ENCODE assay signal across 21 cellular contexts in genomic region chr6:2441881-2442475, GRCh38.
DNase-seq lines count a peak whose midpoint lies in the region; ATAC-seq, FAIRE-seq and TF ChIP-seq lines count a peak whose summit lies in the region.
"Had no signal": no experiment of that assay in that cellular context is flagged by ENCODE, and none has a peak within 500 bp of the region (broad histone marks: within the 10 kb centered on the region; RNA-seq: fewer than 3 reads in every experiment).

No MANE protein-coding gene starts in this region.

- CTCF ChIA-PET in HepG2 (lab: Yijun Ruan, JAX; ENCODE audit: low intra/inter-chr PET ratio, low total read pairs), result no interaction called here

- TF ChIP-seq EP300 in HepG2 (IDR thresholded peaks at IDR 0.05; ENCODE audit: low read depth in 2 of 2, low read length in 2 of 2), result no peak
- TF ChIP-seq EP300 in HepG2 (CRISPR knock-in tag; IDR thresholded peaks at IDR 0.05; ENCODE audit: borderline replicate concordance), result no peak

- no peak for TF ChIP-seq RAD21 in HepG2 (CRISPR knock-in tag; IDR thresholded peaks at IDR 0.05)

- H3K9me3 Mint-ChIP-seq in nephron, result no peaks in the 10 kb centered on the region

- no peaks in the 10 kb centered on the region for H4K20me1 ChIP-seq in HepG2 (ENCODE audit: insufficient read depth, low read length)

- no peak overlapping the region for H2AFZ ChIP-seq in HepG2 (ENCODE audit: low read length)

- DNase-seq in HepG2 (ENCODE audit: low spot score), result no peak
- no peak for DNase-seq in right lobe of liver
- peak; percentile 44 for DNase-seq in epithelial cell of esophagus (ENCODE audit: low read depth)
- no peak for DNase-seq in epidermal melanocyte (ENCODE audit: insufficient read length, low spot score)
- no peak for DNase-seq in activated gamma-delta T cell treated with Interleukin-2 at 50 U/mL for 16 hours
- DNase-seq in NCI-H1105 treated with DMSO at 0.1 percent for 48 hours (lab: John Stamatoyannopoulos, UW), result no peak
- DNase-seq: DMS53, NCI-H1417, NCI-H1930, NCI-H2171 treated with DMSO at 0.1 percent for 48 hours, NCI-H82, Peyer's patch, Right ventricle myocardium superior had no signal

- peaks cover 22% of the 10 kb centered on the region for H3K4me1 ChIP-seq in HepG2 (ENCODE audit: insufficient read depth, low read length)
- H3K4me1 ChIP-seq in right lobe of liver, result no peaks in the 10 kb centered on the region
- H3K4me1 ChIP-seq: Peyer's patch had no signal

- TF ChIP-seq POLR2A in HepG2 (IDR thresholded peaks at IDR 0.05; ENCODE audit: insufficient read depth in 1 of 2, low read depth in 2 of 2, low read length in 2 of 2) (no peak), right lobe of liver (IDR thresholded peaks at IDR 0.05) (no peak)

- H3K79me2 ChIP-seq in HepG2 (ENCODE audit: insufficient read depth, low read length), result no peaks in the 10 kb centered on the region

- H3K9me3 ChIP-seq in HepG2 (ENCODE audit: low read length) (no peaks in the 10 kb centered on the region), right lobe of liver (no peaks in the 10 kb centered on the region)
- H3K9me3 ChIP-seq: Caco-2, Peyer's patch had no signal

- H3K27me3 ChIP-seq in HepG2 (ENCODE audit: control insufficient read depth in 1 of 2, insufficient read depth in 2 of 2, low read length in 2 of 2) (no peaks in the 10 kb centered on the region), right lobe of liver (no peaks in the 10 kb centered on the region)
- H3K27me3 ChIP-seq: Peyer's patch had no signal

- peaks cover 10% of the 10 kb centered on the region for H3K27me3 Mint-ChIP-seq in nephron (ENCODE audit: low read depth)

- H3K9ac ChIP-seq in HepG2 (ENCODE audit: insufficient read depth, low read depth, low read length), result no peak overlapping the region
- H3K9ac ChIP-seq: KMS-11 had no signal

- no peak for FAIRE-seq in HepG2 (lab: Jason Lieb, UNC)
- FAIRE-seq: A204.1, GM18507 had no signal

- H3K36me3 ChIP-seq in HepG2 (replicated peaks in 1 of 2; ENCODE audit: control insufficient read depth in 1 of 2, insufficient read depth in 2 of 2, low read length in 2 of 2), result no peaks in the 10 kb centered on the region
- H3K36me3 ChIP-seq in right lobe of liver, result peaks cover 0 to 2% (median 0%) of the 10 kb centered on the region in 4 donors
- H3K36me3 ChIP-seq: Peyer's patch had no signal

- in situ Hi-C loops in HepG2 (cut with HindIII; ENCODE audit: extremely low pct_ligation_motif_present, low pct_unique_long_range_greater_than_20kb), result no loop called here

- WGBS in HepG2 (ENCODE audit: low lambda C conversion rate), result 49% methylated on average over 3 of the region's 3 CpGs
- WGBS in right lobe of liver (ENCODE audit: insufficient coverage, low coverage, low lambda C conversion rate, missing lambda C conversion rate), result 71% methylated on average over 3 of the region's 3 CpGs

- ATAC-seq in HepG2 (no peak), right lobe of liver (no peak), GM21529 (IDR thresholded peaks at IDR 0.05; ENCODE audit: unreplicated experiment) (no peak)
- ATAC-seq: HCT116 had no signal

- POLR2A ChIA-PET in HepG2 (lab: Yijun Ruan, JAX), result no interaction called here

- H3K27ac ChIP-seq in HepG2 (ENCODE audit: extremely low read length, insufficient read depth, low read length) (no peak overlapping the region), right lobe of liver (no peak overlapping the region)
- H3K27ac ChIP-seq: KMS-11, Peyer's patch had no signal

- peaks cover 17% of the 10 kb centered on the region for H3K4me1 Mint-ChIP-seq in nephron
- H3K4me1 Mint-ChIP-seq: CD14-positive monocyte had no signal

- H3K36me3 Mint-ChIP-seq in nephron (ENCODE audit: low read depth), result peaks cover 7% of the 10 kb centered on the region
- H3K36me3 Mint-ChIP-seq: CD14-positive monocyte had no signal

- TF ChIP-seq CTCF in HepG2 (CRISPR knock-in tag; IDR thresholded peaks at IDR 0.05), result no peak
- TF ChIP-seq CTCF in right lobe of liver (IDR thresholded peaks at IDR 0.05), result no peak
- no peak for TF ChIP-seq CTCF in epithelial cell of esophagus (IDR thresholded peaks at IDR 0.05; ENCODE audit: insufficient read depth, low read depth, low read length, missing control alignments)
- TF ChIP-seq CTCF in nephron (IDR thresholded peaks at IDR 0.05; ENCODE audit: unreplicated experiment in 3 of 3), result no peak

- H3K4me3 Mint-ChIP-seq in nephron, result no peak overlapping the region
- H3K4me3 Mint-ChIP-seq: CD14-positive monocyte had no signal

- H3K4me3 ChIP-seq in HepG2 (replicated peaks in 1 of 3; ENCODE audit: insufficient read depth in 1 of 3, low read depth in 2 of 3, low read length in 3 of 3) (no peak overlapping the region), right lobe of liver (no peak overlapping the region), epithelial cell of esophagus (ENCODE audit: low read length) (no peak overlapping the region)
- H3K4me3 ChIP-seq: Peyer's patch had no signal

- BruUV-seq in HepG2 (replicated peaks; lab: Mats Ljungman, UMichigan), result no TSS peak

- intact Hi-C loops in HepG2 (cut with micrococcal nuclease; ENCODE audit: unreplicated experiment) (loop anchor here (10.0 kb wide), 1 partner anchor 257 kb away; no protein-coding TSS in a partner anchor), right lobe of liver (cut with DNase I) (no loop called here)

- H3K27ac Mint-ChIP-seq in nephron, result peak overlapping the region in 2 of 3 experiments; percentile 34 to 82
- H3K27ac Mint-ChIP-seq: CD14-positive monocyte had no signal

- no peak overlapping the region for H3K4me2 ChIP-seq in HepG2 (ENCODE audit: low read depth, low read length)
- H3K4me2 ChIP-seq: KMS-11 had no signal

TF ChIP-seq in HepG2, 621 proteins besides CTCF, POLR2A, EP300 and RAD21 (continues in another document):
- TF ChIP-seq ATF2 (CRISPR knock-in tag; IDR thresholded peaks at IDR 0.05) (no peak), ZNF746 (CRISPR knock-in tag; IDR thresholded peaks at IDR 0.05) (no peak), HOMEZ (CRISPR knock-in tag; IDR thresholded peaks at IDR 0.05; ENCODE audit: low read depth) (peak; percentile 40; the same call in 1 of the 2 replicates), LRRFIP1 (CRISPR knock-in tag; conservative IDR thresholded peaks at IDR 0.05) (no peak), TERF1 (CRISPR knock-in tag; IDR thresholded peaks at IDR 0.05) (no peak), GABPA (IDR thresholded peaks at IDR 0.05; ENCODE audit: low read depth, low read length) (no peak), GABPA (CRISPR knock-in tag; IDR thresholded peaks at IDR 0.05; ENCODE audit: low read depth) (no peak), HNF4A (CRISPR knock-in tag; IDR thresholded peaks at IDR 0.05) (peak; percentile 6; the same call in 1 of the 2 replicates), GABPB1 (CRISPR knock-in tag; IDR thresholded peaks at IDR 0.05) (no peak)
